12 cellular contexts compared by ENCODE assay signal in the genomic region with DNA sequence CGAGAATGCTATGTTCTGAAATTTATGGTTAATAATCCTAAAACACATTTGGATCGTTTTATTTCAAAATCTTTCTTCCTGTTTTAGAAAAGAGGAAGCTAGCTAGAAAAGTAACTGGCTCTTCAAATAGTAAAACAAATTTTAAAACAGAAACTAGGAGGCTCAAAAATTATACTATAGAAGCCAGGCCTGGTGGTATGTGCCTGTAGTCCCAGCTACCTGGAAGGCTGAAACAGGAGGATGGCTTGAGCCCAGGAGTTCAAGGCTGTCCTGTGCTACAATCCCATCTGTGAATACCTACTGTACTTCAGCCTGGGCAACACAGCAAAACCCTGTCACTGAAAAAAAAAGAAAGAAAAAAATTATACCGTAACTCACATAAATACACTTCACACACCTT. TPM values are rescaled to one million over a fixed set of nuclear protein-coding genes. Genes with fewer than 3 reads are reported as not detected.
DNase-seq lines count a peak whose midpoint lies in the region; ATAC-seq and TF ChIP-seq lines count a peak whose summit lies in the region.
"Had no signal": no experiment of that assay in that cellular context is flagged by ENCODE, and none has a peak within 500 bp of the region (broad histone marks: within the 10 kb centered on the region; RNA-seq: fewer than 3 reads in every experiment).

No MANE protein-coding gene starts in this region.

- no peak overlapping the region for H2AFZ ChIP-seq in Karpas-422 (ENCODE audit: low read length)

- H3K27me3 ChIP-seq in Karpas-422 (ENCODE audit: low read length) (no peaks in the 10 kb centered on the region), SJCRH30 (no peaks in the 10 kb centered on the region)
- H3K27me3 ChIP-seq: SJSA1 had no signal

- CTCF ChIA-PET in activated B cell treated with CpG ODN at 0.5 μM for 24 hours (lab: Charles Lee), result interaction anchor here (0.9 to 1.9 kb wide), 3 partner anchors 12 to 93 kb away, joined by 3 to 8 read pairs (median 6); no protein-coding TSS in a partner anchor

- H3K27me3 Mint-ChIP-seq in activated CD4-positive, alpha-beta T cell treated with anti-CD3 and anti-CD28 coated beads, Interleukin-2, amount 10 ng/mL, durations not matched to agents 24 days and 14 days, result no peaks in the 10 kb centered on the region
- no peaks in the 10 kb centered on the region for H3K27me3 Mint-ChIP-seq in activated B cell treated with CpG ODN at 0.5 μM for 24 hours
- no peaks in the 10 kb centered on the region for H3K27me3 Mint-ChIP-seq in natural killer cell treated with Interleukin-12 subunit alpha and Interleukin-12 subunit beta and Interleukin-15 and Interleukin-18, amount 100 ng/mL, for 72 hours

- H3K4me3 ChIP-seq in Karpas-422 (ENCODE audit: low read length) (peak overlapping the region; percentile 52), SJCRH30 (no peak overlapping the region)
- H3K4me3 ChIP-seq: SJSA1 had no signal

- H3K4me1 ChIP-seq in Karpas-422 (ENCODE audit: low read length), result peaks cover 58% of the 10 kb centered on the region
- no peaks in the 10 kb centered on the region for H3K4me1 ChIP-seq in SJCRH30

- peak overlapping the region; percentile 80 for H3K4me2 ChIP-seq in Karpas-422 (ENCODE audit: low read depth, low read length, poor library complexity, severe bottlenecking)

- peak; percentile 75 for ATAC-seq in activated B cell treated with CpG ODN at 0.5 μM for 24 hours (ENCODE audit: low read depth)
- ATAC-seq in natural killer cell treated with Interleukin-12 subunit alpha and Interleukin-12 subunit beta and Interleukin-15 and Interleukin-18, amount 100 ng/mL, for 72 hours, result no peak
- no peak for ATAC-seq in GM18873 (IDR thresholded peaks at IDR 0.05; ENCODE audit: low FRiP score, unreplicated experiment)

- H3K27ac ChIP-seq in Karpas-422 (ENCODE audit: low read length) (peak overlapping the region; percentile 94), SJCRH30 (no peak overlapping the region)
- H3K27ac ChIP-seq: SJSA1 had no signal

- peak overlapping the region; percentile 65 for H3K9ac ChIP-seq in Karpas-422 (ENCODE audit: low read length)

- peak overlapping the region; percentile 53 for H3K4me3 Mint-ChIP-seq in activated CD4-positive, alpha-beta T cell treated with anti-CD3 and anti-CD28 coated beads, Interleukin-2, amount 10 ng/mL, durations not matched to agents 24 days and 14 days
- peak overlapping the region; percentile 73 for H3K4me3 Mint-ChIP-seq in activated B cell treated with CpG ODN at 0.5 μM for 24 hours
- H3K4me3 Mint-ChIP-seq in natural killer cell treated with Interleukin-12 subunit alpha and Interleukin-12 subunit beta and Interleukin-15 and Interleukin-18, amount 100 ng/mL, for 72 hours, result peak overlapping the region; percentile 43

- peaks cover 4% of the 10 kb centered on the region; the same call in 1 of the 2 replicates for H4K20me1 ChIP-seq in Karpas-422 (ENCODE audit: insufficient read depth, low read depth, low read length)

- H3K9me2 ChIP-seq in Karpas-422 (replicated peaks; ENCODE audit: insufficient read depth, low read length), result no peaks in the 10 kb centered on the region

- H3K9me3 ChIP-seq in Karpas-422 (ENCODE audit: low read length), result no peaks in the 10 kb centered on the region
- H3K9me3 ChIP-seq in SJCRH30 (replicated peaks), result no peaks in the 10 kb centered on the region
- H3K9me3 ChIP-seq: SJSA1 had no signal

- intact Hi-C loops in activated CD4-positive, alpha-beta T cell treated with anti-CD3 and anti-CD28 coated beads, Interleukin-2, amount 10 ng/mL, durations not matched to agents 24 days and 14 days (cut with micrococcal nuclease), result loop anchor here (10.0 kb wide), 1 partner anchor 54 kb away; a partner anchor contains a TSS
- intact Hi-C loops in activated B cell treated with CpG ODN at 0.5 μM for 24 hours (cut with micrococcal nuclease), result loop anchor here (1.0 to 2.0 kb wide), 3 partner anchors 8 to 16 kb away; no protein-coding TSS in a partner anchor

- no peak for DNase-seq in activated CD4-positive, alpha-beta T cell treated with anti-CD3 and anti-CD28 coated beads, Interleukin-2, amount 10 ng/mL, durations not matched to agents 24 days and 14 days
- DNase-seq in activated CD4-positive, alpha-beta T cell treated with anti-CD3 and anti-CD28 coated beads, Interleukin-2, amount 50 U/mL, for 48 hours, result no peak
- DNase-seq in Karpas-422 (peak; percentile 83), activated B cell treated with CpG ODN at 0.5 μM for 24 hours (no peak), cortex of kidney (lab: John Stamatoyannopoulos, UW) (no peak), SJCRH30 (no peak)
- no peak for DNase-seq in natural killer cell treated with Interleukin-12 subunit alpha and Interleukin-12 subunit beta and Interleukin-15 and Interleukin-18, amount 100 ng/mL, for 72 hours (ENCODE audit: low spot score)
- DNase-seq: caudate nucleus, IMR-90, NCI-H2171 had no signal

- TF ChIP-seq CTCF in activated B cell treated with CpG ODN at 0.5 μM for 24 hours (IDR thresholded peaks at IDR 0.05), result no peak

- H3K36me3 ChIP-seq in Karpas-422 (ENCODE audit: insufficient read depth, low read length), result peaks cover 30% of the 10 kb centered on the region
- peaks cover 18% of the 10 kb centered on the region for H3K36me3 ChIP-seq in SJCRH30
- H3K36me3 ChIP-seq: SJSA1 had no signal

- peaks cover 10% of the 10 kb centered on the region for H3K9me3 Mint-ChIP-seq in activated CD4-positive, alpha-beta T cell treated with anti-CD3 and anti-CD28 coated beads, Interleukin-2, amount 10 ng/mL, durations not matched to agents 24 days and 14 days
- H3K9me3 Mint-ChIP-seq in activated B cell treated with CpG ODN at 0.5 μM for 24 hours, result no peaks in the 10 kb centered on the region
- H3K9me3 Mint-ChIP-seq in natural killer cell treated with Interleukin-12 subunit alpha and Interleukin-12 subunit beta and Interleukin-15 and Interleukin-18, amount 100 ng/mL, for 72 hours, result no peaks in the 10 kb centered on the region

- peaks cover 43% of the 10 kb centered on the region for H3K36me3 Mint-ChIP-seq in activated CD4-positive, alpha-beta T cell treated with anti-CD3 and anti-CD28 coated beads, Interleukin-2, amount 10 ng/mL, durations not matched to agents 24 days and 14 days (ENCODE audit: low read depth)
- peaks cover 58% of the 10 kb centered on the region for H3K36me3 Mint-ChIP-seq in activated B cell treated with CpG ODN at 0.5 μM for 24 hours (ENCODE audit: low read depth)
- peaks cover 18% of the 10 kb centered on the region for H3K36me3 Mint-ChIP-seq in natural killer cell treated with Interleukin-12 subunit alpha and Interleukin-12 subunit beta and Interleukin-15 and Interleukin-18, amount 100 ng/mL, for 72 hours

- POLR2A ChIA-PET in activated B cell treated with CpG ODN at 0.5 μM for 24 hours (lab: Charles Lee), result interaction anchor here (1.0 to 2.2 kb wide), 5 partner anchors 25 to 99 kb away, joined by 3 to 15 read pairs (median 5); a partner anchor contains a TSS

- peaks cover 87% of the 10 kb centered on the region for H3K79me2 ChIP-seq in Karpas-422 (ENCODE audit: low read length)

- H3K4me1 Mint-ChIP-seq in activated CD4-positive, alpha-beta T cell treated with anti-CD3 and anti-CD28 coated beads, Interleukin-2, amount 10 ng/mL, durations not matched to agents 24 days and 14 days, result peaks cover 47% of the 10 kb centered on the region
- peaks cover 76% of the 10 kb centered on the region for H3K4me1 Mint-ChIP-seq in activated B cell treated with CpG ODN at 0.5 μM for 24 hours
- peaks cover 52 to 67% of the 10 kb centered on the region in 2 donors for H3K4me1 Mint-ChIP-seq in natural killer cell treated with Interleukin-12 subunit alpha and Interleukin-12 subunit beta and Interleukin-15 and Interleukin-18, amount 100 ng/mL, for 72 hours (ENCODE audit: low read depth in 2 of 2)

- H3K27ac Mint-ChIP-seq in activated CD4-positive, alpha-beta T cell treated with anti-CD3 and anti-CD28 coated beads, Interleukin-2, amount 10 ng/mL, durations not matched to agents 24 days and 14 days, result peak overlapping the region; percentile 81
- H3K27ac Mint-ChIP-seq in activated B cell treated with CpG ODN at 0.5 μM for 24 hours, result peak overlapping the region; percentile 83
- H3K27ac Mint-ChIP-seq in natural killer cell treated with Interleukin-12 subunit alpha and Interleukin-12 subunit beta and Interleukin-15 and Interleukin-18, amount 100 ng/mL, for 72 hours, result peak overlapping the region; percentile 54 to 65

RNA-seq across cellular contexts. Expression of a gene that starts 57.9 kb away (rescaled TPM):
- total RNA-seq in activated CD4-positive, alpha-beta T cell treated with anti-CD3 and anti-CD28 coated beads, Interleukin-2, amount 10 ng/mL, durations not matched to agents 24 days and 14 days, result 65.0 and 65.8 TPM in 2 replicates
- total RNA-seq in Karpas-422 (2014; rRNA removed; shearing (Covaris generic); ENCODE audit: low replicate concordance), result 66.1 and 84.0 TPM in 2 replicates
- total RNA-seq in activated B cell treated with CpG ODN at 0.5 μM for 24 hours, result 129 and 136 TPM in 2 replicates
- 10 to 100 TPM; 61.8 to 86.1 TPM for total RNA-seq in natural killer cell treated with Interleukin-12 subunit alpha and Interleukin-12 subunit beta and Interleukin-15 and Interleukin-18, amount 100 ng/mL, for 72 hours
- 30.5 and 32.7 TPM in 2 replicates for total RNA-seq in SJCRH30 (2014; rRNA removed; shearing (Covaris generic))
